25 cellular contexts compared by ENCODE assay signal in the genomic region with DNA sequence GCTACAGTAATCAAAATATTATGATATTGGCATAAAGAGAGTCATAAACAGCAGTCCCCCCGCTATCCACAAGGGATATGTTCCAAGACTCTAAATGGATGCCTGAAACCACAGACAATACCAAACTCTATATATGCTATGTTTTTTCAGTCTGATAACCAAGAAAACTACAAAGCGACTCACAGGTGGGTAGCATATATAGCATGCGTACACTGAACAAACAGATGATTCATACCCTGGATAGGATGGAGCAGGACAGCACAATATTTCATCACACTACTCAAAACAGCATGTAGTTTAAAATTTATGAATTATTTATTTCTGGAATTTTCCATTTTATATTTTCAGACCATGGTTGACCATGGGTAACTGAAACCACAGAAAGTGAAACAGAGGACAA.
"Had no signal": no experiment of that assay in that cellular context is flagged by ENCODE, and none has a peak within 500 bp of the region (broad histone marks: within the 10 kb centered on the region; RNA-seq: fewer than 3 reads in every experiment).

No MANE protein-coding gene starts in this region.

- H3K27me3 ChIP-seq: gastroesophageal sphincter, heart left ventricle, hepatocyte, neutrophil, right atrium auricular region, stomach, thyroid gland, vagina had no signal

- H3K27ac ChIP-seq: coronary artery, gastroesophageal sphincter, heart left ventricle, hepatocyte, neutrophil, parathyroid adenoma, right atrium auricular region, stomach, thyroid gland, vagina had no signal

- H3K9me3 ChIP-seq: mucosa of descending colon, neutrophil, thyroid gland, vagina had no signal

- H3K79me2 ChIP-seq: hepatocyte, parathyroid adenoma had no signal

- DNase-seq: dermis blood vessel endothelial cell; effector memory CD8-positive, alpha-beta T cell; foreskin fibroblast; heart left ventricle; kidney; mesenchymal stem cell; mucosa of descending colon; naive B cell; stimulated activated CD4-positive, alpha-beta T cell treated with anti-CD3 and anti-CD28 coated beads, Interleukin-12 subunit alpha, Interleukin-12 subunit beta, amount 100 ng/mL, for 4 hours; stimulated activated CD4-positive, alpha-beta T cell treated with anti-CD3 and anti-CD28 coated beads, Interleukin-2, amount 100 ng/mL, for 24 hours; stimulated activated CD4-positive, alpha-beta T cell treated with anti-CD3 and anti-CD28 coated beads, Interleukin-4, amount 100 ng/mL, for 24 hours; stimulated activated naive CD4-positive, alpha-beta T cell treated with Interleukin-2 at 50 U/mL for 16 hours; stomach; thyroid gland; trophoblast cell had no signal

- H3K4me2 ChIP-seq: hepatocyte, smooth muscle cell had no signal

- H3K36me3 ChIP-seq: gastroesophageal sphincter, heart left ventricle, neutrophil, right atrium auricular region, stomach, thyroid gland, vagina had no signal

- H3K4me1 ChIP-seq: gastroesophageal sphincter, heart left ventricle, parathyroid adenoma, right atrium auricular region, stomach, thyroid gland, vagina had no signal

- H2AFZ ChIP-seq: hepatocyte, parathyroid adenoma had no signal

- FAIRE-seq: endometrium, kidney had no signal

- H3K4me3 ChIP-seq: coronary artery, gastroesophageal sphincter, heart left ventricle, hepatocyte, lung, mucosa of descending colon, right atrium auricular region, smooth muscle cell, stomach, thyroid gland, vagina had no signal

- H3K9ac ChIP-seq: parathyroid adenoma had no signal
